ENCODE assay signal across 7 cellular contexts in genomic region chr12:1936406-1937320, GRCh38. TPM values are rescaled to one million over a fixed set of nuclear protein-coding genes. Genes with fewer than 3 reads are reported as not detected.
DNase-seq lines count a peak whose midpoint lies in the region; ATAC-seq, FAIRE-seq and TF ChIP-seq lines count a peak whose summit lies in the region.

No MANE protein-coding gene starts in this region.

- ATAC-seq in GM18502 (IDR thresholded peaks at IDR 0.05; ENCODE audit: poor library complexity, unreplicated experiment) (no peak), HG03108 (IDR thresholded peaks at IDR 0.05; ENCODE audit: unreplicated experiment) (no peak)

- peak; percentile 76 for DNase-seq in NCI-H1105 treated with DMSO at 0.1 percent for 48 hours (lab: John Stamatoyannopoulos, UW)
- peak; percentile 76 for DNase-seq in astrocyte of the spinal cord (ENCODE audit: low read depth, low spot score)
- peak; percentile 77 for DNase-seq in kidney
- peak; percentile 87 for DNase-seq in testis
- no peak for DNase-seq in CD4-positive, alpha-beta memory T cell

- no peak overlapping the region for H3K4me3 ChIP-seq in astrocyte of the spinal cord (ENCODE audit: low read depth, low read length)
- H3K4me3 ChIP-seq in kidney (ENCODE audit: low read length in 2 of 2): no peak overlapping the region
- no peak overlapping the region for H3K4me3 ChIP-seq in testis
- H3K4me3 ChIP-seq in CD4-positive, alpha-beta memory T cell (ENCODE audit: low read length in 2 of 2): no peak overlapping the region

- no peaks in the 10 kb centered on the region for H3K27me3 Mint-ChIP-seq in CD4-positive, alpha-beta memory T cell

- TF ChIP-seq POLR2A in testis (IDR thresholded peaks at IDR 0.05): no peak

- POLR2A ChIA-PET in CD4-positive, alpha-beta memory T cell (lab: Charles Lee; ENCODE audit: partially characterized antibody): no interaction called here

- H3K9ac ChIP-seq in kidney (ENCODE audit: low read length in 2 of 2): no peak overlapping the region

- H3K9me3 Mint-ChIP-seq in CD4-positive, alpha-beta memory T cell: no peaks in the 10 kb centered on the region

- TF ChIP-seq CTCF in astrocyte of the spinal cord (IDR thresholded peaks at IDR 0.05; ENCODE audit: low read depth, low read length) (no peak), kidney (IDR thresholded peaks at IDR 0.05; ENCODE audit: borderline replicate concordance, extremely low read depth, insufficient read depth) (no peak), testis (IDR thresholded peaks at IDR 0.05) (no peak)

- H3K4me1 ChIP-seq in kidney (ENCODE audit: control insufficient read depth in 1 of 2, insufficient read depth in 1 of 2, low read depth in 1 of 2, low read length in 2 of 2) (peaks cover 25 to 27% of the 10 kb centered on the region in 2 donors), testis (peaks cover 21% of the 10 kb centered on the region)
- peaks cover 5% of the 10 kb centered on the region for H3K4me1 ChIP-seq in CD4-positive, alpha-beta memory T cell (ENCODE audit: insufficient read depth, low read length)

- H3K4me3 Mint-ChIP-seq in CD4-positive, alpha-beta memory T cell: no peak overlapping the region

- no peaks in the 10 kb centered on the region for H3K27me3 ChIP-seq in testis
- no peaks in the 10 kb centered on the region for H3K27me3 ChIP-seq in CD4-positive, alpha-beta memory T cell (ENCODE audit: insufficient read depth, low read length)

- 57 to 75% methylated on average over 25 of the region's 25 CpGs for WGBS in testis, 2 donors

- no peak for FAIRE-seq in kidney (lab: Jason Lieb, UNC)

- H3K27ac ChIP-seq in kidney (ENCODE audit: low read depth in 2 of 2, low read length in 2 of 2) (peak overlapping the region in 1 of 2 donors; percentile 16), testis (peak overlapping the region; percentile 36 to 58)
- H3K27ac ChIP-seq in CD4-positive, alpha-beta memory T cell (ENCODE audit: low read depth, low read length): no peak overlapping the region

- peaks cover 4 to 7% (median 6%) of the 10 kb centered on the region in 4 donors for H3K4me1 Mint-ChIP-seq in CD4-positive, alpha-beta memory T cell

- in situ Hi-C loops in astrocyte of the spinal cord (cut with HindIII; ENCODE audit: low sequenced_read_pairs): no loop called here

- intact Hi-C loops in kidney (cut with DNase I): loop anchor here (10.0 kb wide), 2 partner anchors 142 to 292 kb away; no protein-coding TSS in a partner anchor
- intact Hi-C loops in testis (cut with DNase I; ENCODE audit: low total_unique reads): loop anchor here (5.0 to 10.0 kb wide), 2 partner anchors 139 to 302 kb away; no protein-coding TSS in a partner anchor
- intact Hi-C loops in CD4-positive, alpha-beta memory T cell (cut with micrococcal nuclease): no loop called here

- no peak overlapping the region for H3K27ac Mint-ChIP-seq in CD4-positive, alpha-beta memory T cell

- H3K9me3 ChIP-seq in kidney (ENCODE audit: control insufficient read depth in 1 of 2, low read length in 2 of 2) (no peaks in the 10 kb centered on the region), testis (no peaks in the 10 kb centered on the region)
- H3K9me3 ChIP-seq in CD4-positive, alpha-beta memory T cell (ENCODE audit: control insufficient read depth in 1 of 2, low read length in 2 of 2): no peaks in the 10 kb centered on the region

- H3K36me3 Mint-ChIP-seq in CD4-positive, alpha-beta memory T cell: peaks cover 24 to 36% of the 10 kb centered on the region in 2 donors

- CTCF ChIA-PET in CD4-positive, alpha-beta memory T cell (lab: Charles Lee; ENCODE audit: partially characterized antibody): interaction anchor here (1.0 kb wide), 1 partner anchor 145 kb away, joined by 4 read pairs; no protein-coding TSS in a partner anchor

- no peaks in the 10 kb centered on the region for H3K36me3 ChIP-seq in kidney (ENCODE audit: control insufficient read depth in 1 of 2, insufficient read depth in 2 of 2, low read length in 2 of 2)
- no peaks in the 10 kb centered on the region for H3K36me3 ChIP-seq in testis (ENCODE audit: low read depth, missing control alignments)
- no peaks in the 10 kb centered on the region for H3K36me3 ChIP-seq in CD4-positive, alpha-beta memory T cell (ENCODE audit: insufficient read depth, low read length)

RNA-seq across cellular contexts. Expression of gene CACNA2D4, which starts 18.2 kb away (rescaled TPM):
- total RNA-seq in kidney (7.3 TPM), testis (10 to 100 TPM; 15.8 to 18.3 TPM)
- polyA plus RNA-seq in kidney (ENCODE audit: insufficient read depth, low read depth, low replicate concordance) (2.5 TPM), testis (ENCODE audit: insufficient read depth, low read depth, low replicate concordance) (10.8 TPM)
- 10 to 100 TPM; 15.1 to 19.2 TPM for total RNA-seq in CD4-positive, alpha-beta memory T cell
- 10 to 100 TPM; 12.4 to 14.1 TPM for polyA plus RNA-seq in CD4-positive, alpha-beta memory T cell

Comparison
In these comparisons a context has a peak if more than half of its experiments do, and no peak if none do; other contexts are left out.
1. DNase-seq: peak in NCI-H1105 treated with DMSO at 0.1 percent for 48 hours (single experiment), astrocyte of the spinal cord (single experiment), kidney (single experiment) and testis (single experiment); none in CD4-positive, alpha-beta memory T cell (0 of 5).